22 cellular contexts compared by ENCODE assay signal in the genomic region with DNA sequence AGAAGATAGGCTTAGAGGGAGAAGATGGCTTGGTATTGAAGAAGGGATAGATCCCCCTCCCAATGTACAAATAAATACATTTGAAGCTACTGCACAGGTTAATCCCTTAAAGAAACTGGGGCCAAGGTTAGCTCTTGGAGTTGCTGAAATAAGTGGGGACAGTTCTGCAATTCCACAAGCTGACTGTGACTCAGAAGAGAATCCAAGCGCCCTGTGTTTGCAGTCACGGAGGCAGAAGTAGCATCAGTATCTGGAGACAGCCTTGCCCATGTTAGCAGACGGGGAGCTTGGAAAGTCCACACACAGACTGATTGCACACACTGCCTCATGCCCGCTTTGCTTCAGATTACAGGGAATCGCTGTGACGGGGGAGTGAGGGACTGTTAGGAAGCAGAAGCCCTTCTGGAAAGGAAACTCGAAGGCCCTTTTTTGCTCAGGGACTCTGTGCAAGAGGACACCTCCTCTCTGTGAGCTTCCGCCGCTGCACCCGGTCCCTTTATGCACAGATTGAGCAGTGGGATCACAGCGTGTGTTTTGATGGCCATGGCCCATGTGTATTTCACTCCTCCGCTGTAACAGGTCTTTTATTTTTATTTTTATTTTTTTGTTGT. TPM values are rescaled to one million over a fixed set of nuclear protein-coding genes. Genes with fewer than 3 reads are reported as not detected.
A peak's percentile ranks its signal among the peaks of the same experiment; 100 is the strongest.
DNase-seq lines count a peak whose midpoint lies in the region; FAIRE-seq and TF ChIP-seq lines count a peak whose summit lies in the region.
"Had no signal": no experiment of that assay in that cellular context is flagged by ENCODE, and none has a peak within 500 bp of the region (broad histone marks: within the 10 kb centered on the region; RNA-seq: fewer than 3 reads in every experiment).

No MANE protein-coding gene starts in this region.

- H2BK15ac ChIP-seq in H1 (ENCODE audit: low read length) = 0 out of 2 replicates have a peak overlapping the region, but pooled peaks have one; percentile 53

- no peak overlapping the region for H3K4ac ChIP-seq in H1 (replicated peaks; ENCODE audit: insufficient read length, low read depth, low read length)

- no peak overlapping the region; the same call in 1 of the 2 replicates for H2BK12ac ChIP-seq in H1 (ENCODE audit: low read depth, low read length)

- no peak overlapping the region for H2BK20ac ChIP-seq in H1 (ENCODE audit: low read length)

- H3F3A ChIP-seq in neural progenitor cell (ENCODE audit: low read depth) = peaks cover 8% of the 10 kb centered on the region

- TF ChIP-seq CTCF in H1 (IDR thresholded peaks at IDR 0.05; ENCODE audit: control extremely low read depth in 1 of 3, insufficient read depth in 1 of 3, low read depth in 1 of 3, low read length in 3 of 3) (no peak), neural progenitor cell (IDR thresholded peaks at IDR 0.05) (no peak)

- no peak overlapping the region for H2BK5ac ChIP-seq in H1 (ENCODE audit: low read depth, low read length)

- no peak for TF ChIP-seq EP300 in H1 (IDR thresholded peaks at IDR 0.05; ENCODE audit: borderline replicate concordance in 1 of 2, low read depth in 2 of 2, low read length in 2 of 2)

- H3K9ac ChIP-seq in H1 (replicated peaks in 1 of 4; ENCODE audit: extremely low read depth in 1 of 4, low read depth in 3 of 4, low read length in 3 of 4) (no peak overlapping the region), neural progenitor cell (no peak overlapping the region)

- no peak overlapping the region for H4K8ac ChIP-seq in H1 (ENCODE audit: extremely low read depth, insufficient read depth, low read length)

- H3K9me3 ChIP-seq in H1 (ENCODE audit: insufficient read depth in 2 of 2, low read depth in 1 of 2, low read length in 1 of 2) = no peaks in the 10 kb centered on the region
- no peaks in the 10 kb centered on the region for H3K9me3 ChIP-seq in neural progenitor cell (ENCODE audit: low read depth)
- H3K9me3 ChIP-seq: thyroid gland had no signal

- 84% methylated on average over 12 of the region's 12 CpGs; no CpG with 5 or more reads in 1 of the 2 experiments for WGBS in H1 (ENCODE audit: extremely low coverage in 1 of 2, insufficient coverage in 1 of 2, insufficient read length in 1 of 2, insufficient replicate concordance in 2 of 2, low coverage in 1 of 2, low lambda C conversion rate in 2 of 2, missing lambda C conversion rate in 1 of 2), 2 experiments

- no peak overlapping the region for H3K4me3 Mint-ChIP-seq in neural progenitor cell
- H3K4me3 Mint-ChIP-seq: activated CD4-positive, alpha-beta memory T cell treated with anti-CD3 and anti-CD28 coated beads, Interleukin-2, amount 10 ng/mL, durations not matched to agents 7 days and 5 days; B cell; stimulated activated memory B cell treated with anti-CD40 and anti-IgM and Interleukin-4, amounts not matched to agents 10 μg/mL and 1 μg/mL and 100 μg/mL, for 72 hours; WTC11 had no signal

- no peak for FAIRE-seq in H1 (lab: Jason Lieb, UNC)

- H3K27ac ChIP-seq in H1 (ENCODE audit: low read depth, low read length) = no peak overlapping the region
- H3K27ac ChIP-seq in neural progenitor cell = no peak overlapping the region
- H3K27ac ChIP-seq: esophagus muscularis mucosa, heart left ventricle, thyroid gland had no signal

- no peak overlapping the region for H2AK5ac ChIP-seq in H1 (ENCODE audit: low read depth, low read length)

- H4K20me1 ChIP-seq in H1 (replicated peaks in 1 of 2; ENCODE audit: control insufficient read depth in 1 of 2, insufficient read depth in 2 of 2, low read length in 2 of 2) = no peaks in the 10 kb centered on the region
- no peaks in the 10 kb centered on the region for H4K20me1 ChIP-seq in neural progenitor cell (ENCODE audit: low read depth)

- no peaks in the 10 kb centered on the region for H3K9me3 Mint-ChIP-seq in neural progenitor cell
- H3K9me3 Mint-ChIP-seq: activated CD4-positive, alpha-beta memory T cell treated with anti-CD3 and anti-CD28 coated beads, Interleukin-2, amount 10 ng/mL, durations not matched to agents 7 days and 5 days; stimulated activated memory B cell treated with anti-CD40 and anti-IgM and Interleukin-4, amounts not matched to agents 10 μg/mL and 1 μg/mL and 100 μg/mL, for 72 hours had no signal

- H4K91ac ChIP-seq in H1 (replicated peaks; ENCODE audit: insufficient read length, low read length) = no peak overlapping the region

- H3K36me3 Mint-ChIP-seq in neural progenitor cell = peaks cover 3% of the 10 kb centered on the region
- H3K36me3 Mint-ChIP-seq: stimulated activated memory B cell treated with anti-CD40 and anti-IgM and Interleukin-4, amounts not matched to agents 10 μg/mL and 1 μg/mL and 100 μg/mL, for 72 hours; WTC11 had no signal

- CTCF ChIA-PET in H1 (lab: Charles Lee; ENCODE audit: partially characterized antibody) = interaction anchor here (1.2 to 1.8 kb wide), 3 partner anchors 10 to 51 kb away, joined by 4 to 7 read pairs (median 6); a partner anchor contains a TSS

- POLR2A ChIA-PET in H1 (lab: Charles Lee; ENCODE audit: partially characterized antibody) = no interaction called here

- H3K36me3 ChIP-seq in H1 (ENCODE audit: control insufficient read depth in 2 of 4, insufficient read depth in 4 of 4, low read length in 3 of 4) (no peaks in the 10 kb centered on the region), neural progenitor cell (no peaks in the 10 kb centered on the region)
- H3K36me3 ChIP-seq: esophagus muscularis mucosa, heart left ventricle, thyroid gland had no signal

- H3K14ac ChIP-seq in H1 (ENCODE audit: insufficient read length) = no peak overlapping the region

- no peaks in the 10 kb centered on the region for H3K23me2 ChIP-seq in H1 (ENCODE audit: low read depth, low read length)

- H3K4me1 ChIP-seq in H1 (replicated peaks in 1 of 4; ENCODE audit: control insufficient read depth in 3 of 4, insufficient read depth in 4 of 4, low read length in 3 of 4) (no peaks in the 10 kb centered on the region; a peak in 2 of 7 replicates), neural progenitor cell (peaks cover 3% of the 10 kb centered on the region)
- H3K4me1 ChIP-seq: esophagus muscularis mucosa, heart left ventricle had no signal

- H3K27me3 Mint-ChIP-seq in neural progenitor cell (ENCODE audit: insufficient read depth, low read depth) = peaks cover 5% of the 10 kb centered on the region
- H3K27me3 Mint-ChIP-seq: B cell had no signal

- no peaks in the 10 kb centered on the region for H3K27me3 ChIP-seq in H1 (replicated peaks in 1 of 4; ENCODE audit: control insufficient read depth in 3 of 4, extremely low read depth in 1 of 4, insufficient read depth in 3 of 4, low read length in 3 of 4)
- no peaks in the 10 kb centered on the region for H3K27me3 ChIP-seq in neural progenitor cell
- H3K27me3 ChIP-seq: thyroid gland had no signal

- H3K4me2 ChIP-seq in H1 (ENCODE audit: insufficient read depth in 1 of 2, low read depth in 2 of 2, low read length in 2 of 2) (no peak overlapping the region), neural progenitor cell (no peak overlapping the region)

- no peak overlapping the region for H3K56ac ChIP-seq in H1 (replicated peaks; ENCODE audit: insufficient read length, low read depth, low read length)

- peak overlapping the region; percentile 48; the same call in 1 of the 2 replicates for H3K18ac ChIP-seq in H1 (ENCODE audit: extremely low read depth, low read length)

- peak overlapping the region; percentile 30 for H3K27ac Mint-ChIP-seq in neural progenitor cell
- H3K27ac Mint-ChIP-seq: activated CD4-positive, alpha-beta memory T cell treated with anti-CD3 and anti-CD28 coated beads, Interleukin-2, amount 10 ng/mL, durations not matched to agents 7 days and 5 days; B cell; stimulated activated memory B cell treated with anti-CD40 and anti-IgM and Interleukin-4, amounts not matched to agents 10 μg/mL and 1 μg/mL and 100 μg/mL, for 72 hours; WTC11 had no signal

- H2BK120ac ChIP-seq in H1 (replicated peaks; ENCODE audit: low read depth, low read length) = no peak overlapping the region

- H4K5ac ChIP-seq in H1 (ENCODE audit: insufficient read length, low read depth, low read length) = no peak overlapping the region

- no peaks in the 10 kb centered on the region for H3K79me1 ChIP-seq in H1 (ENCODE audit: low read depth, low read length)

- TF ChIP-seq RAD21 in H1 (IDR thresholded peaks at IDR 0.05 in 1 of 2, conservative IDR thresholded peaks at IDR 0.05 in 1 of 2; ENCODE audit: low read depth in 2 of 2, low read length in 2 of 2) = no peak

- peaks cover 3% of the 10 kb centered on the region for H3K4me1 Mint-ChIP-seq in neural progenitor cell
- H3K4me1 Mint-ChIP-seq: activated CD4-positive, alpha-beta memory T cell treated with anti-CD3 and anti-CD28 coated beads, Interleukin-2, amount 10 ng/mL, durations not matched to agents 7 days and 5 days; B cell; stimulated activated memory B cell treated with anti-CD40 and anti-IgM and Interleukin-4, amounts not matched to agents 10 μg/mL and 1 μg/mL and 100 μg/mL, for 72 hours had no signal

- TF ChIP-seq POLR2A in H1 (IDR thresholded peaks at IDR 0.05; ENCODE audit: control extremely low read depth in 1 of 2, low read depth in 2 of 2, low read length in 2 of 2) = no peak

- H2AFZ ChIP-seq in H1 (ENCODE audit: low read length) = 0 out of 2 replicates have a peak overlapping the region, but pooled peaks have one; percentile 64
- no peak overlapping the region for H2AFZ ChIP-seq in neural progenitor cell (replicated peaks)

- peak; percentile 17 for DNase-seq in EH (ENCODE audit: low read depth)
- DNase-seq in NCI-H2171 (lab: John Stamatoyannopoulos, UW) = peak; percentile 55
- no peak for DNase-seq in H1 (ENCODE audit: low read depth in 1 of 2, low spot score in 2 of 2)
- peak; percentile 21 for DNase-seq in neural progenitor cell (ENCODE audit: low spot score)
- no peak for DNase-seq in activated CD8-positive, alpha-beta memory T cell treated with anti-CD3 and anti-CD28 coated beads, Interleukin-2, amount 50 U/mL, for 4 hours
- DNase-seq in NCI-H2196 (lab: John Stamatoyannopoulos, UW; ENCODE audit: unreplicated experiment) = no peak
- no peak for DNase-seq in germinal center (ENCODE audit: low spot score)
- DNase-seq: activated CD4-positive, alpha-beta memory T cell treated with anti-CD3 and anti-CD28 coated beads, Interleukin-2, amount 10 ng/mL, durations not matched to agents 7 days and 5 days; activated naive CD4-positive, alpha-beta T cell treated with Interleukin-2 at 50 U/mL for 16 hours; activated T-cell treated with anti-CD3 and anti-CD28 coated beads, Interleukin-2, amount 50 U/mL, for 1 hour; effector CD4-positive, alpha-beta T cell; GDM1; heart left ventricle; KG1; MV-4-11; NCI-H2081; right cardiac atrium; thyroid gland had no signal

- H3K79me2 ChIP-seq in H1 (ENCODE audit: control insufficient read depth in 1 of 2, insufficient read depth in 2 of 2, low read length in 2 of 2) (no peaks in the 10 kb centered on the region), neural progenitor cell (ENCODE audit: low read depth) (no peaks in the 10 kb centered on the region)

- H3K4me3 ChIP-seq in H1 (ENCODE audit: extremely low read depth in 1 of 4, insufficient read depth in 2 of 4, low read depth in 3 of 4, low read length in 4 of 4) = no peak overlapping the region
- no peak overlapping the region for H3K4me3 ChIP-seq in neural progenitor cell
- H3K4me3 ChIP-seq: esophagus muscularis mucosa, heart left ventricle, thyroid gland had no signal

- H3K23ac ChIP-seq in H1 (ENCODE audit: insufficient read length) = no peak overlapping the region

RNA-seq across cellular contexts. Expression of a gene that starts 30.9 kb away (rescaled TPM):
- total RNA-seq in H1 (2021; fragmentation: NEBNext Ultra II Directional; extraction: Animal tissue kit (Norgen Biotek cat#: 25700)) = 32.7 and 35.9 TPM in 2 replicates
- polyA plus RNA-seq in H1 (2011; rRNA removed) = 9.8 and 17.4 TPM in 2 replicates
- 18.3 TPM for polyA plus RNA-seq in H1 (2011; cell fraction: cytosol; rRNA removed)
- polyA plus RNA-seq in H1 (2011; cell fraction: nucleus; rRNA removed) = 33.1 TPM
- polyA plus RNA-seq in H1 (2012, experiment 1 of 2) = 15.6 to 25.7 TPM (median 25.0 TPM) in 4 replicates
- 13.2 TPM for polyA plus RNA-seq in H1 (2012, experiment 2 of 2)
- 15.4 TPM for polyA plus RNA-seq in H1 (2013, experiment 1 of 2)
- polyA plus RNA-seq in H1 (2013, experiment 2 of 2) = 14.5 TPM
- polyA minus RNA-seq in H1 (2011; rRNA and poly(A)+ RNA removed) = 8.9 and 10.6 TPM in 2 replicates
- 23.6 TPM for polyA minus RNA-seq in H1 (2011; cell fraction: cytosol; rRNA and poly(A)+ RNA removed)
- polyA minus RNA-seq in H1 (2011; cell fraction: nucleus; rRNA and poly(A)+ RNA removed) = 12.8 TPM
- 23.0 and 48.7 TPM in 2 replicates for total RNA-seq in neural progenitor cell (ENCODE audit: low replicate concordance)

RNA-seq across cellular contexts. Expression of a gene that starts 51.8 kb away (rescaled TPM):
- total RNA-seq in H1 (2021; fragmentation: NEBNext Ultra II Directional; extraction: Animal tissue kit (Norgen Biotek cat#: 25700)) = 78.6 and 78.8 TPM in 2 replicates
- polyA plus RNA-seq in H1 (2011; rRNA removed) = 476 and 530 TPM in 2 replicates
- polyA plus RNA-seq in H1 (2011; cell fraction: cytosol; rRNA removed) = 259 TPM
- polyA plus RNA-seq in H1 (2011; cell fraction: nucleus; rRNA removed) = 320 TPM
- 55.2 to 114 TPM (median 111 TPM) in 4 replicates for polyA plus RNA-seq in H1 (2012, experiment 1 of 2)
- polyA plus RNA-seq in H1 (2012, experiment 2 of 2) = 122 TPM
- polyA plus RNA-seq in H1 (2013, experiment 1 of 2) = 112 TPM
- polyA plus RNA-seq in H1 (2013, experiment 2 of 2) = 119 TPM
- 161 and 164 TPM in 2 replicates for polyA minus RNA-seq in H1 (2011; rRNA and poly(A)+ RNA removed)
- 116 TPM for polyA minus RNA-seq in H1 (2011; cell fraction: cytosol; rRNA and poly(A)+ RNA removed)
- 86.0 TPM for polyA minus RNA-seq in H1 (2011; cell fraction: nucleus; rRNA and poly(A)+ RNA removed)
- total RNA-seq in neural progenitor cell (ENCODE audit: low replicate concordance) = 23.4 and 43.4 TPM in 2 replicates

Comparison
In these comparisons a context has a peak if more than half of its experiments do, and no peak if none do; other contexts are left out.
1. DNase-seq: peak in EH (single experiment), NCI-H2171 (single experiment) and neural progenitor cell (single experiment); none in H1 (0 of 2), activated CD8-positive, alpha-beta memory T cell treated with anti-CD3 and anti-CD28 coated beads, Interleukin-2, amount 50 U/mL, for 4 hours (single experiment), NCI-H2196 (single experiment) and germinal center (single experiment).